ENCODE assay signal across 8 cellular contexts in genomic region chr19:55385749-55386514, GRCh38. TPM values are rescaled to one million over a fixed set of nuclear protein-coding genes. Genes with fewer than 3 reads are reported as not detected.
DNase-seq lines count a peak whose midpoint lies in the region; ATAC-seq lines count a peak whose summit lies in the region.

TSS of gene RPL28 (plus strand) at chr19:55385932. CDS start at chr19:55386358, 426 bp downstream.

- H3K4me3 ChIP-seq in CD4-positive, CD25-positive, alpha-beta regulatory T cell (ENCODE audit: low read depth, low read length) = peak within 1 kb of the TSS; percentile 94

- peak within 1 kb of the TSS; percentile 94 for H3K27ac ChIP-seq in CD4-positive, CD25-positive, alpha-beta regulatory T cell (ENCODE audit: insufficient read depth, low read length, poor library complexity, severe bottlenecking)

- POLR2A ChIA-PET in activated CD8-positive, alpha-beta memory T cell treated with anti-CD3 and anti-CD28 coated beads for 36 hours (lab: Charles Lee) = interaction anchor here (0.9 to 2.1 kb wide), 4 partner anchors 11 to 130 kb away, joined by 3 to 16 read pairs (median 6); partner anchors contain the start of genes KMT5C and UBE2S

- peaks cover 5 to 81% (median 36%) of the 10 kb centered on the region in 4 donors for H3K4me1 Mint-ChIP-seq in CD4-positive, CD25-positive, alpha-beta regulatory T cell
- H3K4me1 Mint-ChIP-seq in effector memory CD8-positive, alpha-beta T cell (ENCODE audit: low read depth in 2 of 2) = peaks cover 66 to 75% of the 10 kb centered on the region in 2 donors

- peak within 1 kb of the TSS; percentile 97 to 100 (median 100) for H3K4me3 Mint-ChIP-seq in CD4-positive, CD25-positive, alpha-beta regulatory T cell
- H3K4me3 Mint-ChIP-seq in effector memory CD8-positive, alpha-beta T cell = peak within 1 kb of the TSS; percentile 94 to 97

- no peaks in the 10 kb centered on the region for H3K27me3 Mint-ChIP-seq in CD4-positive, CD25-positive, alpha-beta regulatory T cell
- no peaks in the 10 kb centered on the region for H3K27me3 Mint-ChIP-seq in effector memory CD8-positive, alpha-beta T cell

- peaks cover 30% of the 10 kb centered on the region for H3K36me3 Mint-ChIP-seq in CD4-positive, CD25-positive, alpha-beta regulatory T cell
- peaks cover 61% of the 10 kb centered on the region for H3K36me3 Mint-ChIP-seq in effector memory CD8-positive, alpha-beta T cell (ENCODE audit: insufficient read depth)

- peaks cover 0 to 2% (median 0%) of the 10 kb centered on the region in 7 donors for H3K9me3 Mint-ChIP-seq in CD4-positive, CD25-positive, alpha-beta regulatory T cell
- H3K9me3 Mint-ChIP-seq in effector memory CD8-positive, alpha-beta T cell = no peaks in the 10 kb centered on the region

- no peaks in the 10 kb centered on the region for H3K9me3 ChIP-seq in CD4-positive, CD25-positive, alpha-beta regulatory T cell (ENCODE audit: control insufficient read depth in 2 of 2, low read length in 2 of 2)

- ATAC-seq in CD4-positive, CD25-positive, alpha-beta regulatory T cell (ENCODE audit: low read depth in 2 of 2) = peak; percentile 75 to 79
- peak; percentile 68 for ATAC-seq in GM19397 (IDR thresholded peaks at IDR 0.05; ENCODE audit: unreplicated experiment)
- peak; percentile 58 for ATAC-seq in HG03571 (IDR thresholded peaks at IDR 0.05; ENCODE audit: unreplicated experiment)
- ATAC-seq in effector memory CD8-positive, alpha-beta T cell (replicated peaks) = peak; percentile 74

- H3K27me3 ChIP-seq in CD4-positive, CD25-positive, alpha-beta regulatory T cell (ENCODE audit: control insufficient read depth, insufficient read depth, low read length) = no peaks in the 10 kb centered on the region

- H3K4me1 ChIP-seq in CD4-positive, CD25-positive, alpha-beta regulatory T cell (ENCODE audit: control insufficient read depth, insufficient read depth, low read length, poor library complexity, severe bottlenecking) = peaks cover 61% of the 10 kb centered on the region

- H3K36me3 ChIP-seq in CD4-positive, CD25-positive, alpha-beta regulatory T cell (ENCODE audit: control insufficient read depth, insufficient read depth, low read length) = peaks cover 31% of the 10 kb centered on the region

- CTCF ChIA-PET in activated CD8-positive, alpha-beta memory T cell treated with anti-CD3 and anti-CD28 coated beads for 36 hours (lab: Charles Lee) = interaction anchor here (1.2 kb wide), 1 partner anchor 84 kb away, joined by 3 read pairs; no protein-coding TSS in a partner anchor

- peak; percentile 97 to 99 (median 99) for DNase-seq in CD4-positive, CD25-positive, alpha-beta regulatory T cell
- peak; percentile 96 for DNase-seq in NK-92 treated with Interleukin-12 subunit alpha and Interleukin-12 subunit beta, amount 100 ng/mL, for 24 hours (lab: John Stamatoyannopoulos, UW)
- DNase-seq in effector memory CD8-positive, alpha-beta T cell = peak; percentile 99 to 100 (median 100)
- peak; percentile 99 for DNase-seq in medulla oblongata (ENCODE audit: extremely low spot score)
- DNase-seq in stimulated activated CD8-positive, alpha-beta memory T cell treated with anti-CD3 and anti-CD28 coated beads, Interleukin-12 subunit alpha, Interleukin-12 subunit beta, amount 100 ng/mL, for 24 hours (ENCODE audit: extremely low read depth) = peak; percentile 96

- H3K27ac Mint-ChIP-seq in CD4-positive, CD25-positive, alpha-beta regulatory T cell = peak within 1 kb of the TSS; percentile 95 to 100 (median 99)
- peak within 1 kb of the TSS; percentile 96 to 99 for H3K27ac Mint-ChIP-seq in effector memory CD8-positive, alpha-beta T cell

RNA-seq across cellular contexts. Expression of gene RPL28, which starts in this region (rescaled TPM):
- 2,934 TPM for total RNA-seq in CD4-positive, CD25-positive, alpha-beta regulatory T cell
- polyA plus RNA-seq in CD4-positive, CD25-positive, alpha-beta regulatory T cell = 100 to 1,000 TPM; 527 to 727 (median 674) TPM
- total RNA-seq in activated CD8-positive, alpha-beta memory T cell treated with anti-CD3 and anti-CD28 coated beads for 36 hours = 1,000 to 10,000 TPM; 2,223 to 2,277 TPM

Comparison
In these comparisons a context has a peak if more than half of its experiments do, and no peak if none do; other contexts are left out.
1. Peak in every context shown above with its lines: DNase-seq, ATAC-seq, H3K4me3 ChIP-seq and H3K27ac ChIP-seq.